Comparison of ENCODE assay signal across 16 cellular contexts in the genomic region with DNA sequence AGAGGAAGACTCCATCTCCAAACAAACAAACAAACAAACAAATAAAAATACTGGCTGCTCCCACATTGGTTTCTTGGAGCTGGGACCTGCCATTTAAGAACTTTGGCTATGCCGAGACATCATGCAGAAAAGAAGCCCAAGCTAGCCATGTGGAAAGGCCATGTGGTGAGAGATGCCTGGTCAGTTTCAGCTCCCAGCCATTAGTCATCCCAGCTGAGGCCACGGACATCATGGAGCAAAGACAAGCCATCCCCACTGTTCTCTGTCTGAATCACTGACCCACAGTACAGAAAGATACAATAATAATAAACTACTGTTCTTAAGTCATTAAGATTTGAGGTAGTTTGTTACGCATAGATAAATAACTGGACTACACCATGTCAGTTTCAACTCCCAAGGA.
DNase-seq lines count a peak whose midpoint lies in the region; ATAC-seq and TF ChIP-seq lines count a peak whose summit lies in the region.
"Had no signal": no experiment of that assay in that cellular context is flagged by ENCODE, and none has a peak within 500 bp of the region (broad histone marks: within the 10 kb centered on the region; RNA-seq: fewer than 3 reads in every experiment).

No MANE protein-coding gene starts in this region.

- H3K4me2 ChIP-seq in IMR-90 (ENCODE audit: low read depth, low read length): no peak overlapping the region
- H3K4me2 ChIP-seq: SK-N-SH had no signal

- no peak overlapping the region for H2BK15ac ChIP-seq in IMR-90 (ENCODE audit: low read depth, low read length)

- H3K18ac ChIP-seq in IMR-90 (ENCODE audit: low read depth, low read length): no peak overlapping the region

- H3K9ac ChIP-seq in IMR-90 (ENCODE audit: low read depth, low read length): no peak overlapping the region
- H3K9ac ChIP-seq: SK-N-SH had no signal

- CTCF ChIA-PET in IMR-90 (lab: Yijun Ruan, JAX): no interaction called here

- H3K79me1 ChIP-seq in IMR-90 (ENCODE audit: low read depth in 1 of 2, low read length in 2 of 2): no peaks in the 10 kb centered on the region

- H3K27me3 Mint-ChIP-seq in stimulated activated memory B cell treated with anti-CD40 and anti-IgM and Interleukin-4, amounts not matched to agents 10 μg/mL and 1 μg/mL and 100 μg/mL, for 72 hours: peaks cover 10% of the 10 kb centered on the region

- no peaks in the 10 kb centered on the region for H3K9me3 ChIP-seq in IMR-90 (ENCODE audit: control insufficient read depth, insufficient read depth, low read length)
- H3K9me3 ChIP-seq: SK-N-SH had no signal

- no peaks in the 10 kb centered on the region for H3K36me3 Mint-ChIP-seq in stimulated activated memory B cell treated with anti-CD40 and anti-IgM and Interleukin-4, amounts not matched to agents 10 μg/mL and 1 μg/mL and 100 μg/mL, for 72 hours
- H3K36me3 Mint-ChIP-seq: IgD-negative memory B cell had no signal

- no peaks in the 10 kb centered on the region for H3K9me1 ChIP-seq in IMR-90 (ENCODE audit: insufficient read depth, low read length)

- H2BK20ac ChIP-seq in IMR-90 (ENCODE audit: low read depth, low read length): no peak overlapping the region

- in situ Hi-C loops in IMR-90 (cut with MboI; ENCODE audit: low sequenced_read_pairs): no loop called here

- no peak overlapping the region for H3K14ac ChIP-seq in IMR-90 (replicated peaks; ENCODE audit: low read depth, low read length)

- no peak for TF ChIP-seq POLR2A in IMR-90 (IDR thresholded peaks at IDR 0.05; ENCODE audit: low read depth, low read length)

- peaks cover 20% of the 10 kb centered on the region for H3K27me3 ChIP-seq in IMR-90 (ENCODE audit: control insufficient read depth, insufficient read depth, low read length)

- H2AFZ ChIP-seq in IMR-90 (replicated peaks; ENCODE audit: low read length, poor library complexity): no peak overlapping the region

- H2BK5ac ChIP-seq in IMR-90 (ENCODE audit: low read depth, low read length, poor library complexity, severe bottlenecking): no peak overlapping the region

- WGBS in IMR-90 (ENCODE audit: extremely low coverage in 2 of 2, insufficient read length in 1 of 2), 2 experiments: no CpG with 5 or more reads among the region's 3 CpGs

- no peak overlapping the region for H4K91ac ChIP-seq in IMR-90 (ENCODE audit: insufficient read depth, low read depth, low read length)

- H2AK5ac ChIP-seq in IMR-90 (ENCODE audit: low read depth, low read length): no peak overlapping the region

- H2AK9ac ChIP-seq in IMR-90 (replicated peaks; ENCODE audit: low read depth, low read length, poor library complexity): no peak overlapping the region

- no peak for TF ChIP-seq RAD21 in IMR-90 (IDR thresholded peaks at IDR 0.05; ENCODE audit: low read length)

- ATAC-seq in IMR-90 (ENCODE audit: low read depth): no peak
- no peak for ATAC-seq in stimulated activated memory B cell treated with anti-CD40 and anti-IgM and Interleukin-4, amounts not matched to agents 10 μg/mL and 1 μg/mL and 100 μg/mL, for 72 hours
- ATAC-seq: Right ventricle myocardium inferior had no signal

- POLR2A ChIA-PET in IMR-90 (lab: Charles Lee; ENCODE audit: unreplicated experiment): no interaction called here

- DNase-seq in IMR-90 (peak; percentile 25), epithelial cell of proximal tubule (ENCODE audit: low read depth) (peak; percentile 52), kidney glomerular epithelial cell (lab: John Stamatoyannopoulos, UW) (peak; percentile 75), stromal cell of bone marrow (ENCODE audit: low read depth) (peak; percentile 13), RPMI8226 (no peak)
- no peak for DNase-seq in stimulated activated CD8-positive, alpha-beta memory T cell treated with anti-CD3 and anti-CD28 coated beads, Interleukin-4, amount 100 ng/mL, for 48 hours
- DNase-seq: DMS 273 treated with DMSO at 0.1 percent for 48 hours, H9, MV-4-11, NCI-H1436, NCI-H2029 treated with DMSO at 0.1 percent for 48 hours, NCI-H524, SK-N-SH had no signal

- H3K27ac ChIP-seq in IMR-90 (ENCODE audit: insufficient read depth, low read length): no peak overlapping the region

- H3K4me1 ChIP-seq in IMR-90 (ENCODE audit: control insufficient read depth, insufficient read depth, low read length): no peaks in the 10 kb centered on the region

- H3K27ac Mint-ChIP-seq in stimulated activated memory B cell treated with anti-CD40 and anti-IgM and Interleukin-4, amounts not matched to agents 10 μg/mL and 1 μg/mL and 100 μg/mL, for 72 hours: no peak overlapping the region
- H3K27ac Mint-ChIP-seq: H9, IgD-negative memory B cell had no signal

- no peaks in the 10 kb centered on the region for H3K4me1 Mint-ChIP-seq in stimulated activated memory B cell treated with anti-CD40 and anti-IgM and Interleukin-4, amounts not matched to agents 10 μg/mL and 1 μg/mL and 100 μg/mL, for 72 hours
- H3K4me1 Mint-ChIP-seq: IgD-negative memory B cell had no signal

- H3K4me3 ChIP-seq in IMR-90 (ENCODE audit: insufficient read depth, low read depth, low read length): no peak overlapping the region
- H3K4me3 ChIP-seq in epithelial cell of proximal tubule (ENCODE audit: low read depth, low read length): no peak overlapping the region

- dilution Hi-C loops in IMR-90 (cut with HindIII; ENCODE audit: low sequenced_read_pairs, unreplicated experiment): no loop called here

- no peak overlapping the region for H3K56ac ChIP-seq in IMR-90 (ENCODE audit: extremely low read depth, insufficient read depth, low read length)

- no peak overlapping the region for H4K8ac ChIP-seq in IMR-90 (ENCODE audit: low read depth in 2 of 2, low read length in 2 of 2)

- no peak overlapping the region for H2BK120ac ChIP-seq in IMR-90 (ENCODE audit: low read depth, low read length)

- intact Hi-C loops in IMR-90 (cut with micrococcal nuclease): no loop called here

- no peak overlapping the region for H3K4me3 Mint-ChIP-seq in stimulated activated memory B cell treated with anti-CD40 and anti-IgM and Interleukin-4, amounts not matched to agents 10 μg/mL and 1 μg/mL and 100 μg/mL, for 72 hours
- H3K4me3 Mint-ChIP-seq: H9, IgD-negative memory B cell had no signal

- H3K36me3 ChIP-seq in IMR-90 (ENCODE audit: control insufficient read depth, insufficient read depth, low read length): no peaks in the 10 kb centered on the region

- H4K20me1 ChIP-seq in IMR-90 (ENCODE audit: insufficient read depth, low read length): no peaks in the 10 kb centered on the region

- TF ChIP-seq CTCF in IMR-90 (conservative IDR thresholded peaks at IDR 0.05; ENCODE audit: low read depth, low read length) (no peak), epithelial cell of proximal tubule (conservative IDR thresholded peaks at IDR 0.05; ENCODE audit: low read depth, low read length) (no peak)

- H3K4ac ChIP-seq in IMR-90 (ENCODE audit: low read depth, low read length): no peak overlapping the region

- H4K5ac ChIP-seq in IMR-90 (ENCODE audit: low read depth, low read length): no peak overlapping the region

- H3K23ac ChIP-seq in IMR-90 (ENCODE audit: low read depth, low read length): no peak overlapping the region

- no TSS peak for BruUV-seq in IMR-90 (replicated peaks; lab: Mats Ljungman, UMichigan)

- no peaks in the 10 kb centered on the region for H3K9me3 Mint-ChIP-seq in stimulated activated memory B cell treated with anti-CD40 and anti-IgM and Interleukin-4, amounts not matched to agents 10 μg/mL and 1 μg/mL and 100 μg/mL, for 72 hours
- H3K9me3 Mint-ChIP-seq: H9, IgD-negative memory B cell had no signal

TF ChIP-seq in IMR-90, 13 proteins besides CTCF, POLR2A, EP300 and RAD21:
- TF ChIP-seq RFX5 (IDR thresholded peaks at IDR 0.05; ENCODE audit: low read depth, low read length) (no peak), CHD1 (IDR thresholded peaks at IDR 0.05; ENCODE audit: low read depth, low read length) (no peak), MAZ (IDR thresholded peaks at IDR 0.05; ENCODE audit: borderline replicate concordance, low read depth, low read length) (no peak), RCOR1 (IDR thresholded peaks at IDR 0.05; ENCODE audit: insufficient replicate concordance, low read length) (no peak), CEBPB (IDR thresholded peaks at IDR 0.05; ENCODE audit: low read depth, low read length) (no peak), NFE2L2 (IDR thresholded peaks at IDR 0.05; ENCODE audit: low read depth, low read length) (no peak), BHLHE40 (IDR thresholded peaks at IDR 0.05; ENCODE audit: low read depth, low read length) (no peak), FOS (IDR thresholded peaks at IDR 0.05; ENCODE audit: low read depth, low read length) (no peak), MXI1 (IDR thresholded peaks at IDR 0.05; ENCODE audit: borderline replicate concordance, low read depth, low read length) (no peak), SMC3 (IDR thresholded peaks at IDR 0.05; ENCODE audit: low read depth, low read length) (no peak), MAFK (IDR thresholded peaks at IDR 0.05; ENCODE audit: low read depth, low read length) (no peak)
- TF ChIP-seq, protein P1, sequence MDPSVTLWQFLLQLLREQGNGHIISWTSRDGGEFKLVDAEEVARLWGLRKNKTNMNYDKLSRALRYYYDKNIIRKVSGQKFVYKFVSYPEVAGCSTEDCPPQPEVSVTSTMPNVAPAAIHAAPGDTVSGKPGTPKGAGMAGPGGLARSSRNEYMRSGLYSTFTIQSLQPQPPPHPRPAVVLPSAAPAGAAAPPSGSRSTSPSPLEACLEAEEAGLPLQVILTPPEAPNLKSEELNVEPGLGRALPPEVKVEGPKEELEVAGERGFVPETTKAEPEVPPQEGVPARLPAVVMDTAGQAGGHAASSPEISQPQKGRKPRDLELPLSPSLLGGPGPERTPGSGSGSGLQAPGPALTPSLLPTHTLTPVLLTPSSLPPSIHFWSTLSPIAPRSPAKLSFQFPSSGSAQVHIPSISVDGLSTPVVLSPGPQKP (IDR thresholded peaks at IDR 0.05; ENCODE audit: borderline replicate concordance, low read depth, low read length): no peak
- TF ChIP-seq, protein P2, sequence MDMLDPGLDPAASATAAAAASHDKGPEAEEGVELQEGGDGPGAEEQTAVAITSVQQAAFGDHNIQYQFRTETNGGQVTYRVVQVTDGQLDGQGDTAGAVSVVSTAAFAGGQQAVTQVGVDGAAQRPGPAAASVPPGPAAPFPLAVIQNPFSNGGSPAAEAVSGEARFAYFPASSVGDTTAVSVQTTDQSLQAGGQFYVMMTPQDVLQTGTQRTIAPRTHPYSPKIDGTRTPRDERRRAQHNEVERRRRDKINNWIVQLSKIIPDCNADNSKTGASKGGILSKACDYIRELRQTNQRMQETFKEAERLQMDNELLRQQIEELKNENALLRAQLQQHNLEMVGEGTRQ (IDR thresholded peaks at IDR 0.05; ENCODE audit: low read depth, low read length): no peak

Comparison
In these comparisons a context has a peak if more than half of its experiments do, and no peak if none do; other contexts are left out.
1. DNase-seq: peak in IMR-90 (single experiment), epithelial cell of proximal tubule (single experiment), kidney glomerular epithelial cell (single experiment) and stromal cell of bone marrow (single experiment); none in stimulated activated CD8-positive, alpha-beta memory T cell treated with anti-CD3 and anti-CD28 coated beads, Interleukin-4, amount 100 ng/mL, for 48 hours (single experiment) and RPMI8226 (single experiment).